In genomic region chr19:18405754-18406153, GRCh38 we compare ENCODE assay signal across 1 cellular context. TPM values are rescaled to one million over a fixed set of nuclear protein-coding genes. Genes with fewer than 3 reads are reported as not detected.
"Had no signal": no experiment of that assay in that cellular context is flagged by ENCODE, and none has a peak within 500 bp of the region (broad histone marks: within the 10 kb centered on the region; RNA-seq: fewer than 3 reads in every experiment).

No MANE protein-coding gene starts in this region.

RNA-seq across cellular contexts. Expression of gene LRRC25, which starts 8.3 kb away (rescaled TPM):
- total RNA-seq: G401 had no signal
